In genomic region chr20:2350606-2351005, GRCh38 we compare ENCODE assay signal across 1 cellular context.
TF ChIP-seq lines count a peak whose summit lies in the region.

No MANE protein-coding gene starts in this region.

TF ChIP-seq in K562, 482 proteins besides CTCF, POLR2A, EP300 and RAD21:
- peak; percentile 29; the same call in 1 of the 2 replicates for TF ChIP-seq TFE3 (CRISPR knock-in tag; IDR thresholded peaks at IDR 0.05)
- no peak for TF ChIP-seq SRSF7 (optimal IDR thresholded peaks at IDR 0.05; ENCODE audit: low read depth, low read length)
TF ChIP-seq in K562: peak in this region for 1.
